In genomic region chr17:62705781-62706597, GRCh38 we compare ENCODE assay signal across 9 cellular contexts.
DNase-seq lines count a peak whose midpoint lies in the region; ATAC-seq and TF ChIP-seq lines count a peak whose summit lies in the region.
"Had no signal": no experiment of that assay in that cellular context is flagged by ENCODE, and none has a peak within 500 bp of the region (broad histone marks: within the 10 kb centered on the region; RNA-seq: fewer than 3 reads in every experiment).

No MANE protein-coding gene starts in this region.

- H3K4me1 ChIP-seq in HUES6 (ENCODE audit: control insufficient read depth, insufficient read depth, low read length) (peaks cover 30% of the 10 kb centered on the region), body of pancreas (peaks cover 29% of the 10 kb centered on the region)

- H3K9ac ChIP-seq in HUES6 (ENCODE audit: low read length), result peak overlapping the region; percentile 59

- peaks cover 31% of the 10 kb centered on the region for H3K27me3 ChIP-seq in HUES6 (ENCODE audit: control insufficient read depth, insufficient read depth, low read length)
- no peaks in the 10 kb centered on the region for H3K27me3 ChIP-seq in body of pancreas

- DNase-seq in body of pancreas (peak in 1 of 4 donors; percentile 35), skeletal muscle cell (ENCODE audit: low read depth) (no peak), NOMO-1 treated with dmso at 0.1 percent for 144 hours (lab: John Stamatoyannopoulos, UW; ENCODE audit: unreplicated experiment) (no peak), OCI-M2 (lab: John Stamatoyannopoulos, UW; ENCODE audit: unreplicated experiment) (no peak), NOMO-1 (lab: John Stamatoyannopoulos, UW; ENCODE audit: unreplicated experiment in 2 of 2) (no peak)
- DNase-seq in activated T-cell treated with anti-CD3 and anti-CD28 coated beads, Interleukin-2, amount 50 U/mL, for 48 hours, result no peak
- DNase-seq: activated CD8-positive, alpha-beta memory T cell treated with anti-CD3 and anti-CD28 coated beads for 24 hours had no signal

- no peaks in the 10 kb centered on the region for H3K36me3 ChIP-seq in HUES6 (ENCODE audit: control insufficient read depth, insufficient read depth, low read length)
- no peaks in the 10 kb centered on the region for H3K36me3 ChIP-seq in body of pancreas (replicated peaks in 1 of 2; ENCODE audit: insufficient read depth in 1 of 2, low read depth in 2 of 2)

- 25 to 36% methylated on average over 9 to 14 of the region's 14 CpGs for WGBS in body of pancreas, 2 donors

- H3K4me3 ChIP-seq in HUES6 (ENCODE audit: low read depth, low read length) (peak overlapping the region; percentile 61), body of pancreas (no peak overlapping the region), iPS-11a (ENCODE audit: low read depth, low read length) (peak overlapping the region; percentile 8), skeletal muscle cell (ENCODE audit: low read depth, low read length) (peak overlapping the region; percentile 55)

- peak; percentile 34 for ATAC-seq in body of pancreas

- no peak for TF ChIP-seq POLR2A in body of pancreas (IDR thresholded peaks at IDR 0.05)

- TF ChIP-seq CTCF in body of pancreas (IDR thresholded peaks at IDR 0.05), result no peak

- intact Hi-C loops in body of pancreas (cut with DNase I), result loop anchor here (10.0 kb wide), 1 partner anchor 699 kb away; no protein-coding TSS in a partner anchor

- H3K9me3 ChIP-seq in HUES6 (ENCODE audit: control insufficient read depth, insufficient read depth, low read depth, low read length) (peaks cover 16% of the 10 kb centered on the region), body of pancreas (no peaks in the 10 kb centered on the region)

- H3K27ac ChIP-seq in HUES6 (ENCODE audit: low read depth, low read length), result no peak overlapping the region; the same call in 1 of the 2 replicates
- H3K27ac ChIP-seq in body of pancreas, result peak overlapping the region in 3 of 4 donors; percentile 9 to 61 (median 57)

Comparison
In these comparisons a context has a peak if more than half of its experiments do, and no peak if none do; other contexts are left out.
1. H3K4me3 ChIP-seq: peak in HUES6 (single experiment), iPS-11a (single experiment) and skeletal muscle cell (single experiment); none in body of pancreas (0 of 2).